In genomic region chr2:43139996-43140621, GRCh38 we compare ENCODE assay signal across 9 cellular contexts.
A peak's percentile ranks its signal among the peaks of the same experiment; 100 is the strongest.
DNase-seq lines count a peak whose midpoint lies in the region; ATAC-seq and TF ChIP-seq lines count a peak whose summit lies in the region.
"Had no signal": no experiment of that assay in that cellular context is flagged by ENCODE, and none has a peak within 500 bp of the region (broad histone marks: within the 10 kb centered on the region; RNA-seq: fewer than 3 reads in every experiment).

No MANE protein-coding gene starts in this region.

- no peak overlapping the region; the same call in 1 of the 2 replicates for H3K4me3 Mint-ChIP-seq in HFFc6
- peak overlapping the region; percentile 83 for H3K4me3 Mint-ChIP-seq in activated T-helper 17 cell treated with anti-CD3 and anti-CD28 coated beads, Interleukin-2, amount 50 U/mL, for 72 hours

- no peaks in the 10 kb centered on the region for H4K20me1 ChIP-seq in smooth muscle cell (ENCODE audit: low read depth)

- peak; percentile 31 for DNase-seq in HFFc6
- DNase-seq in heart right ventricle: peak; percentile 65 to 73
- DNase-seq in smooth muscle cell (lab: John Stamatoyannopoulos, UW; ENCODE audit: unreplicated experiment): no peak
- DNase-seq in germinal center (ENCODE audit: low spot score): no peak
- no peak for DNase-seq in prostate gland (ENCODE audit: low spot score)
- DNase-seq in cortex of kidney (lab: John Stamatoyannopoulos, UW): no peak
- DNase-seq: kidney glomerular epithelial cell had no signal

- peaks cover 12 to 63% (median 30%) of the 10 kb centered on the region in 9 donors for H3K4me1 ChIP-seq in heart right ventricle
- H3K4me1 ChIP-seq in smooth muscle cell (ENCODE audit: low read depth): peaks cover 26% of the 10 kb centered on the region
- no peaks in the 10 kb centered on the region for H3K4me1 ChIP-seq in prostate gland (replicated peaks)

- ATAC-seq in activated T-helper 17 cell treated with anti-CD3 and anti-CD28 coated beads, Interleukin-2, amount 50 U/mL, for 72 hours (replicated peaks): peak; percentile 75
- ATAC-seq in heart right ventricle (peak; percentile 56 to 88 (median 75)), HG03095 (IDR thresholded peaks at IDR 0.05; ENCODE audit: unreplicated experiment) (no peak)

- TF ChIP-seq CTCF in HFFc6 (IDR thresholded peaks at IDR 0.05): 0 out of 2 replicates have a peak, but pooled peaks have one; percentile 7
- no peak for TF ChIP-seq CTCF in heart right ventricle (IDR thresholded peaks at IDR 0.05)
- no peak for TF ChIP-seq CTCF in smooth muscle cell (IDR thresholded peaks at IDR 0.05; ENCODE audit: borderline replicate concordance, insufficient read depth, poor library complexity, severe bottlenecking)
- TF ChIP-seq CTCF in prostate gland (IDR thresholded peaks at IDR 0.05): no peak

- H3K27ac Mint-ChIP-seq in HFFc6: no peak overlapping the region
- H3K27ac Mint-ChIP-seq in activated T-helper 17 cell treated with anti-CD3 and anti-CD28 coated beads, Interleukin-2, amount 50 U/mL, for 72 hours: peak overlapping the region; percentile 90

- H3K9me3 Mint-ChIP-seq in HFFc6: no peaks in the 10 kb centered on the region
- no peaks in the 10 kb centered on the region for H3K9me3 Mint-ChIP-seq in activated T-helper 17 cell treated with anti-CD3 and anti-CD28 coated beads, Interleukin-2, amount 50 U/mL, for 72 hours

- no peaks in the 10 kb centered on the region for H3K9me3 ChIP-seq in heart right ventricle
- no peaks in the 10 kb centered on the region for H3K9me3 ChIP-seq in smooth muscle cell (replicated peaks; ENCODE audit: low read depth)
- H3K9me3 ChIP-seq in prostate gland: no peaks in the 10 kb centered on the region

- WGBS in heart right ventricle, 2 donors: 41 to 61% methylated on average over 11 of the region's 11 CpGs
- WGBS in smooth muscle cell (ENCODE audit: low lambda C conversion rate): 38% methylated on average over 11 of the region's 11 CpGs
- WGBS in prostate gland: 78% methylated on average over 11 of the region's 11 CpGs

- peak overlapping the region; percentile 36 to 86 (median 70) for H3K27ac ChIP-seq in heart right ventricle
- no peak overlapping the region for H3K27ac ChIP-seq in smooth muscle cell (ENCODE audit: low read depth)
- no peak overlapping the region for H3K27ac ChIP-seq in prostate gland

- no peaks in the 10 kb centered on the region for H3K27me3 ChIP-seq in heart right ventricle
- H3K27me3 ChIP-seq in smooth muscle cell (ENCODE audit: low read depth): no peaks in the 10 kb centered on the region
- no peaks in the 10 kb centered on the region for H3K27me3 ChIP-seq in prostate gland (replicated peaks; ENCODE audit: insufficient read depth)

- H3K27me3 Mint-ChIP-seq in HFFc6 (ENCODE audit: insufficient read depth): peaks cover 1% of the 10 kb centered on the region; the same call in 1 of the 2 replicates
- H3K27me3 Mint-ChIP-seq in activated T-helper 17 cell treated with anti-CD3 and anti-CD28 coated beads, Interleukin-2, amount 50 U/mL, for 72 hours: no peaks in the 10 kb centered on the region

- H3K36me3 ChIP-seq in heart right ventricle: no peaks in the 10 kb centered on the region
- H3K36me3 ChIP-seq in smooth muscle cell (ENCODE audit: low read depth): no peaks in the 10 kb centered on the region
- H3K36me3 ChIP-seq in prostate gland: no peaks in the 10 kb centered on the region

- no peak overlapping the region for H3K9ac ChIP-seq in smooth muscle cell (ENCODE audit: low read depth)

- peaks cover 4% of the 10 kb centered on the region for H3F3A ChIP-seq in smooth muscle cell (ENCODE audit: low read depth)

- no peak for TF ChIP-seq POLR2A in prostate gland (IDR thresholded peaks at IDR 0.05)

- H3K36me3 Mint-ChIP-seq in HFFc6 (ENCODE audit: low read depth): no peaks in the 10 kb centered on the region
- peaks cover 41% of the 10 kb centered on the region for H3K36me3 Mint-ChIP-seq in activated T-helper 17 cell treated with anti-CD3 and anti-CD28 coated beads, Interleukin-2, amount 50 U/mL, for 72 hours (ENCODE audit: low read depth)

- H3K4me1 Mint-ChIP-seq in HFFc6 (ENCODE audit: low read depth): peaks cover 19% of the 10 kb centered on the region
- peaks cover 43% of the 10 kb centered on the region for H3K4me1 Mint-ChIP-seq in activated T-helper 17 cell treated with anti-CD3 and anti-CD28 coated beads, Interleukin-2, amount 50 U/mL, for 72 hours

- H3K4me3 ChIP-seq in heart right ventricle (no peak overlapping the region), smooth muscle cell (no peak overlapping the region), prostate gland (no peak overlapping the region)

- no peak overlapping the region for H3K4me2 ChIP-seq in smooth muscle cell

- no peaks in the 10 kb centered on the region for H3K79me2 ChIP-seq in smooth muscle cell (ENCODE audit: low read depth)

- H2AFZ ChIP-seq in smooth muscle cell (ENCODE audit: low read depth): peak overlapping the region; percentile 17

- intact Hi-C loops in heart right ventricle (cut with DNase I): loop anchor here in 4 of 10 donors (10.0 kb wide), 2 partner anchors 115 to 345 kb away; no protein-coding TSS in a partner anchor
- intact Hi-C loops in prostate gland (cut with DNase I): no loop called here

Comparison
In these comparisons a context has a peak if more than half of its experiments do, and no peak if none do; other contexts are left out.
1. DNase-seq: peak in HFFc6 (single experiment) and heart right ventricle (2 of 2); none in smooth muscle cell (single experiment), germinal center (single experiment), prostate gland (single experiment) and cortex of kidney (single experiment).
2. H3K27ac ChIP-seq: peak in heart right ventricle (10 of 10); none in smooth muscle cell (single experiment) and prostate gland (0 of 2).